25 cellular contexts compared by ENCODE assay signal in the genomic region with DNA sequence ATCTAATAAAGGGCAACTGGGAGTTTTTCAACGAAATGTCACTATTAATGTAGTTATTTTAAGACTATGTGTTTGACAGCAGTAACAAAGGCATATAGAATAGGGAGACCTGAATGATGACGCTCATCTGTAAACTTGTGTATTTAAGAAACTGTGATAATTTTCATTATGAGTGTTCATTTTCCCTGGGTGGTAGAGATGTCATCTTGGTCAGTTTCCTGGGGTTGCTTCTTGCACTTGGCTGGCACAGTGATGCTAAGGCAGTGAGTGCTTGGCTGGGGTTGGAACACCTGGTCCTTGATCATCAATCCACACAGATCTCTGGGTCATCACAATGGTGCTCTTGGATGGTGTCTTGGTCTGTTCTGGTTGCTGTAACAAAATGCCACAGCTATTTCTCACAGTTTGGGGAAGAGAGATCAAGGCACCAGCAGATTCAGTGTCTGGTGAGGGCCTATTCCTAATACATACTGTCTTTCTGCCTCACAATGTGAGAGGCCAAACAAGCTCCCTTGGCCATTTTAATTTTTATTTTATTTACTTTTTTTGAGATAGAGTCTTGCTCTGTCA.
"Had no signal": no experiment of that assay in that cellular context is flagged by ENCODE, and none has a peak within 500 bp of the region (broad histone marks: within the 10 kb centered on the region; RNA-seq: fewer than 3 reads in every experiment).

No MANE protein-coding gene starts in this region.

- H3K27ac ChIP-seq: colonic mucosa, epithelial cell of prostate, gastrocnemius medialis, lower lobe of right lung, ovary, psoas muscle, sigmoid colon, stomach, thyroid gland had no signal

- H3K9me3 ChIP-seq: colonic mucosa, gastrocnemius medialis, lower lobe of right lung, ovary, psoas muscle, sigmoid colon, stomach, thyroid gland had no signal

- H3K4me3 Mint-ChIP-seq: dendritic cell treated with granulocyte-macrophage colony-stimulating factor and Interleukin-4, amounts not matched to agents 40 ng/mL and 50 ng/mL, for 4 days; endodermal cell; naive thymus-derived CD8-positive, alpha-beta T cell; nephron progenitor cell; stimulated activated naive B cell treated with anti-CD40 and anti-IgM and Interleukin-4, amounts not matched to agents 10 μg/mL and 1 μg/mL and 100 μg/mL, for 72 hours; type B pancreatic cell had no signal

- H3K36me3 ChIP-seq: colonic mucosa, gastrocnemius medialis, lower lobe of right lung, ovary, sigmoid colon, stomach, thyroid gland had no signal

- H3K27me3 Mint-ChIP-seq: type B pancreatic cell had no signal

- H3K36me3 Mint-ChIP-seq: naive thymus-derived CD8-positive, alpha-beta T cell had no signal

- H3K4me3 ChIP-seq: colonic mucosa, gastrocnemius medialis, lower lobe of right lung, ovary, psoas muscle, sigmoid colon, stomach, thyroid gland had no signal

- DNase-seq: colonic mucosa; effector CD8-positive, alpha-beta T cell; endodermal cell; foreskin fibroblast; gastrocnemius medialis; head of caudate nucleus; left ventricle myocardium superior; lower lobe of right lung; naive thymus-derived CD8-positive, alpha-beta T cell; nephron progenitor cell; occipital lobe; ovary; posterior cingulate gyrus; psoas muscle; right cardiac atrium; sigmoid colon; stimulated activated CD4-positive, alpha-beta T cell treated with anti-CD3 and anti-CD28 coated beads, Interleukin-2, amount 100 ng/mL, for 24 hours; stimulated activated CD4-positive, alpha-beta T cell treated with anti-CD3 and anti-CD28 coated beads, Interleukin-4, amount 100 ng/mL, for 24 hours; stimulated activated naive B cell treated with anti-CD40 and anti-IgM and Interleukin-4, amounts not matched to agents 10 μg/mL and 1 μg/mL and 100 μg/mL, for 72 hours; stomach; thyroid gland had no signal

- H3K9me3 Mint-ChIP-seq: endodermal cell had no signal

- H3K27me3 ChIP-seq: colonic mucosa, gastrocnemius medialis, ovary had no signal

- H3K4me1 ChIP-seq: colonic mucosa, lower lobe of right lung, sigmoid colon, stomach, thyroid gland had no signal

- H3K27ac Mint-ChIP-seq: dendritic cell treated with granulocyte-macrophage colony-stimulating factor and Interleukin-4, amounts not matched to agents 40 ng/mL and 50 ng/mL, for 4 days; endodermal cell; nephron progenitor cell; stimulated activated naive B cell treated with anti-CD40 and anti-IgM and Interleukin-4, amounts not matched to agents 10 μg/mL and 1 μg/mL and 100 μg/mL, for 72 hours; type B pancreatic cell had no signal

- H3K4me1 Mint-ChIP-seq: stimulated activated naive B cell treated with anti-CD40 and anti-IgM and Interleukin-4, amounts not matched to agents 10 μg/mL and 1 μg/mL and 100 μg/mL, for 72 hours had no signal

- ATAC-seq: esophagus mucosa; gastrocnemius medialis; left ventricle myocardium superior; lower lobe of right lung; naive thymus-derived CD8-positive, alpha-beta T cell; right cardiac atrium; stimulated activated naive B cell treated with anti-CD40 and anti-IgM and Interleukin-4, amounts not matched to agents 10 μg/mL and 1 μg/mL and 100 μg/mL, for 72 hours had no signal
